Comparison of ENCODE assay signal across 8 cellular contexts in genomic region chr1:206663832-206664652, GRCh38. TPM values are rescaled to one million over a fixed set of nuclear protein-coding genes. Genes with fewer than 3 reads are reported as not detected.
DNase-seq lines count a peak whose midpoint lies in the region; ATAC-seq, FAIRE-seq and TF ChIP-seq lines count a peak whose summit lies in the region.

No MANE protein-coding gene starts in this region.

- whole genome bisulfite sequencing in HepG2 (ENCODE audit: low lambda C conversion rate), result 11% methylated on average over 11 of the region's 20 CpGs

- H3K9ac ChIP-seq in HepG2 (ENCODE audit: insufficient read depth, low read depth, low read length), result no peak overlapping the region

- H3K36me3 ChIP-seq in HepG2 (replicated peaks in 1 of 2; ENCODE audit: control insufficient read depth in 1 of 2, insufficient read depth in 2 of 2, low read length in 2 of 2), result no peaks in the 10 kb centered on the region

- no peak overlapping the region for H2AFZ ChIP-seq in HepG2 (ENCODE audit: low read length)

- POLR2A ChIA-PET in HepG2 (lab: Yijun Ruan, JAX), result interaction anchor here (1.8 kb wide), 1 partner anchor 29 kb away, joined by 14 read pairs; the partner anchor contains the start of gene DYRK3

- in situ Hi-C loops in HepG2 (cut with HindIII; ENCODE audit: extremely low pct_ligation_motif_present, low pct_unique_long_range_greater_than_20kb), result no loop called here

- CTCF ChIA-PET in HepG2 (lab: Yijun Ruan, JAX; ENCODE audit: low intra/inter-chr PET ratio, low total read pairs), result interaction anchor here (0.5 to 3.7 kb wide), 6 partner anchors 29 to 174 kb away, joined by 3 to 33 read pairs (median 10); partner anchors contain the start of gene DYRK3

- H3K4me3 ChIP-seq in choroid plexus epithelial cell (ENCODE audit: low read depth, low read length), result no peak overlapping the region
- no peak overlapping the region for H3K4me3 ChIP-seq in HepG2 (replicated peaks in 1 of 3; ENCODE audit: insufficient read depth in 1 of 3, low read depth in 2 of 3, low read length in 3 of 3)

- H3K9me3 ChIP-seq in HepG2 (ENCODE audit: low read length), result no peaks in the 10 kb centered on the region

- H3K79me2 ChIP-seq in HepG2 (ENCODE audit: insufficient read depth, low read length), result no peaks in the 10 kb centered on the region

- intact Hi-C loops in HepG2 (cut with micrococcal nuclease; ENCODE audit: unreplicated experiment), result loop anchor here (1.0 to 2.0 kb wide), 3 partner anchors 30 to 174 kb away; no protein-coding TSS in a partner anchor

- H3K27ac ChIP-seq in HepG2 (ENCODE audit: extremely low read length, insufficient read depth, low read length), result no peak overlapping the region

- H3K27me3 ChIP-seq in HepG2 (ENCODE audit: control insufficient read depth in 1 of 2, insufficient read depth in 2 of 2, low read length in 2 of 2), result peaks cover 2 to 29% of the 10 kb centered on the region in 2 experiments

- TF ChIP-seq POLR2A in HepG2 (IDR thresholded peaks at IDR 0.05; ENCODE audit: insufficient read depth in 1 of 2, low read depth in 2 of 2, low read length in 2 of 2), result no peak

- no peak for TF ChIP-seq EP300 in HepG2 (IDR thresholded peaks at IDR 0.05; ENCODE audit: low read depth in 2 of 2, low read length in 2 of 2)
- no peak for TF ChIP-seq EP300 in HepG2 (CRISPR knock-in tag; IDR thresholded peaks at IDR 0.05; ENCODE audit: borderline replicate concordance)

- ATAC-seq in HG02885 (IDR thresholded peaks at IDR 0.05; ENCODE audit: poor library complexity, unreplicated experiment) (peak; percentile 49), HepG2 (peak; percentile 83), HG03469 (IDR thresholded peaks at IDR 0.05; ENCODE audit: unreplicated experiment) (no peak)

- FAIRE-seq in HepG2 (lab: Jason Lieb, UNC), result peak; percentile 52

- DNase-seq in EL (peak; percentile 65), NCI-H345 (lab: John Stamatoyannopoulos, UW) (peak; percentile 71), choroid plexus epithelial cell (ENCODE audit: low read depth) (peak; percentile 78), HepG2 (ENCODE audit: low spot score) (peak; percentile 43)
- DNase-seq in activated CD4-positive, CD25-positive, alpha-beta regulatory T cell treated with anti-CD3 and anti-CD28 coated beads, Interleukin-2, amount 50 U/mL, for 72 hours, result peak; percentile 68
- DNase-seq in stimulated activated CD4-positive, alpha-beta T cell treated with anti-CD3 and anti-CD28 coated beads, TNF-alpha, amount 100 ng/mL, for 4 hours (ENCODE audit: low read depth in 3 of 3), result peak; percentile 41 to 62 (median 45)

- peak; percentile 71 for TF ChIP-seq RAD21 in HepG2 (CRISPR knock-in tag; IDR thresholded peaks at IDR 0.05)

- BruUV-seq in HepG2 (replicated peaks; lab: Mats Ljungman, UMichigan), result no TSS peak

- peak; percentile 86 for TF ChIP-seq CTCF in choroid plexus epithelial cell (conservative IDR thresholded peaks at IDR 0.05; ENCODE audit: low read depth, low read length)
- TF ChIP-seq CTCF in HepG2 (CRISPR knock-in tag; IDR thresholded peaks at IDR 0.05), result peak; percentile 84

- peaks cover 7% of the 10 kb centered on the region for H3K4me1 ChIP-seq in HepG2 (ENCODE audit: insufficient read depth, low read length)

- no peaks in the 10 kb centered on the region for H4K20me1 ChIP-seq in HepG2 (ENCODE audit: insufficient read depth, low read length)

- H3K4me2 ChIP-seq in HepG2 (ENCODE audit: low read depth, low read length), result no peak overlapping the region; the same call in 1 of the 2 replicates

TF ChIP-seq in HepG2, 621 proteins besides CTCF, POLR2A, EP300 and RAD21 (continues in another document):
- TF ChIP-seq NBN (conservative IDR thresholded peaks at IDR 0.05), result no peak
- TF ChIP-seq RFXAP (CRISPR knock-in tag; IDR thresholded peaks at IDR 0.05; ENCODE audit: borderline replicate concordance), result no peak
- no peak for TF ChIP-seq ZNF772 (CRISPR knock-in tag; IDR thresholded peaks at IDR 0.05)
- no peak for TF ChIP-seq ZNF33B (CRISPR knock-in tag; IDR thresholded peaks at IDR 0.05)
- TF ChIP-seq FOXO1 (CRISPR knock-in tag; IDR thresholded peaks at IDR 0.05), result no peak
- no peak for TF ChIP-seq GATAD1 (CRISPR knock-in tag; IDR thresholded peaks at IDR 0.05)

RNA-seq across cellular contexts. Expression of gene MAPKAPK2, which starts 20.7 kb away (rescaled TPM):
- total RNA-seq in HepG2 (2016; rRNA removed; fragmentation: Illumina TruSeq; extraction: Trizol), result 14.5 and 16.6 TPM in 2 replicates
- total RNA-seq in HepG2 (2016; cell fraction: cytosol; rRNA removed; fragmentation: Illumina TruSeq; extraction: Trizol; ENCODE audit: low read depth), result 11.7 and 13.0 TPM in 2 replicates
- total RNA-seq in HepG2 (2016; cell fraction: insoluble cytoplasmic fraction; rRNA removed; fragmentation: Illumina TruSeq; extraction: Trizol), result 11.8 and 16.6 TPM in 2 replicates
- 26.9 and 28.5 TPM in 2 replicates for total RNA-seq in HepG2 (2016; cell fraction: membrane; rRNA removed; fragmentation: Illumina TruSeq; extraction: Trizol)
- 15.3 TPM in 2 replicates for total RNA-seq in HepG2 (2016; cell fraction: nucleus; rRNA removed; fragmentation: Illumina TruSeq; extraction: Trizol)
- 34.0 and 40.1 TPM in 2 replicates for polyA plus RNA-seq in HepG2 (2011; rRNA removed)
- polyA plus RNA-seq in HepG2 (2011; cell fraction: cytosol; rRNA removed), result 28.8 and 30.9 TPM in 2 replicates
- polyA plus RNA-seq in HepG2 (2011; cell fraction: nucleus; rRNA removed), result 60.6 and 63.0 TPM in 2 replicates
- polyA plus RNA-seq in HepG2 (2012), result 17.3 and 31.0 TPM in 2 replicates
- 13.8 and 14.2 TPM in 2 replicates for polyA plus RNA-seq in HepG2 (2016; cell fraction: cytosol; fragmentation: Illumina TruSeq; extraction: Trizol; ENCODE audit: low read depth)
- polyA plus RNA-seq in HepG2 (2016; cell fraction: insoluble cytoplasmic fraction; fragmentation: Illumina TruSeq; extraction: Trizol; ENCODE audit: low read depth), result 17.8 and 22.4 TPM in 2 replicates
- 32.7 and 35.8 TPM in 2 replicates for polyA plus RNA-seq in HepG2 (2016; cell fraction: membrane; fragmentation: Illumina TruSeq; extraction: Trizol; ENCODE audit: low read depth)
- polyA plus RNA-seq in HepG2 (2016; cell fraction: nucleus; fragmentation: Illumina TruSeq; extraction: Trizol; ENCODE audit: insufficient read depth, low read depth), result 41.1 and 43.4 TPM in 2 replicates
- polyA minus RNA-seq in HepG2 (2011; rRNA and poly(A)+ RNA removed; ENCODE audit: low replicate concordance), result 50.0 and 68.4 TPM in 2 replicates
- 15.6 and 16.3 TPM in 2 replicates for polyA minus RNA-seq in HepG2 (2011; cell fraction: cytosol; rRNA and poly(A)+ RNA removed)
- 24.2 and 25.9 TPM in 2 replicates for polyA minus RNA-seq in HepG2 (2011; cell fraction: nucleus; rRNA and poly(A)+ RNA removed)

RNA-seq across cellular contexts. Expression of gene DYRK3, which starts 28.7 kb away (rescaled TPM):
- 2.8 and 4.1 TPM in 2 replicates for total RNA-seq in HepG2 (2016; rRNA removed; fragmentation: Illumina TruSeq; extraction: Trizol)
- total RNA-seq in HepG2 (2016; cell fraction: cytosol; rRNA removed; fragmentation: Illumina TruSeq; extraction: Trizol; ENCODE audit: low read depth), result 0.44 and 0.81 TPM in 2 replicates
- 3.1 and 4.0 TPM in 2 replicates for total RNA-seq in HepG2 (2016; cell fraction: insoluble cytoplasmic fraction; rRNA removed; fragmentation: Illumina TruSeq; extraction: Trizol)
- total RNA-seq in HepG2 (2016; cell fraction: membrane; rRNA removed; fragmentation: Illumina TruSeq; extraction: Trizol), result 1.4 and 1.5 TPM in 2 replicates
- 1.7 and 2.7 TPM in 2 replicates for total RNA-seq in HepG2 (2016; cell fraction: nucleus; rRNA removed; fragmentation: Illumina TruSeq; extraction: Trizol)
- 0.48 and 0.50 TPM in 2 replicates for polyA plus RNA-seq in HepG2 (2011; rRNA removed)
- 0.31 and 0.43 TPM in 2 replicates for polyA plus RNA-seq in HepG2 (2011; cell fraction: cytosol; rRNA removed)
- polyA plus RNA-seq in HepG2 (2011; cell fraction: nucleus; rRNA removed), result 0.29 and 0.58 TPM in 2 replicates
- polyA plus RNA-seq in HepG2 (2012), result 0.40 and 0.43 TPM in 2 replicates
- polyA plus RNA-seq in HepG2 (2016; cell fraction: cytosol; fragmentation: Illumina TruSeq; extraction: Trizol; ENCODE audit: low read depth), result 0.10 and 0.25 TPM in 2 replicates
- 1.7 and 2.1 TPM in 2 replicates for polyA plus RNA-seq in HepG2 (2016; cell fraction: insoluble cytoplasmic fraction; fragmentation: Illumina TruSeq; extraction: Trizol; ENCODE audit: low read depth)
- polyA plus RNA-seq in HepG2 (2016; cell fraction: membrane; fragmentation: Illumina TruSeq; extraction: Trizol; ENCODE audit: low read depth), result 0.34 and 0.35 TPM in 2 replicates
- polyA plus RNA-seq in HepG2 (2016; cell fraction: nucleus; fragmentation: Illumina TruSeq; extraction: Trizol; ENCODE audit: insufficient read depth, low read depth), result 1.0 and 1.5 TPM in 2 replicates
- 0.80 and 17.9 TPM in 2 replicates for polyA minus RNA-seq in HepG2 (2011; rRNA and poly(A)+ RNA removed; ENCODE audit: low replicate concordance)
- polyA minus RNA-seq in HepG2 (2011; cell fraction: cytosol; rRNA and poly(A)+ RNA removed), result 0.40 and 1.7 TPM in 2 replicates
- 1.2 and 2.0 TPM in 2 replicates for polyA minus RNA-seq in HepG2 (2011; cell fraction: nucleus; rRNA and poly(A)+ RNA removed)

RNA-seq across cellular contexts. Expression of gene EIF2D, which starts 51.8 kb away (rescaled TPM):
- total RNA-seq in HepG2 (2016; rRNA removed; fragmentation: Illumina TruSeq; extraction: Trizol), result 45.1 and 47.5 TPM in 2 replicates
- total RNA-seq in HepG2 (2016; cell fraction: cytosol; rRNA removed; fragmentation: Illumina TruSeq; extraction: Trizol; ENCODE audit: low read depth), result 43.1 and 44.2 TPM in 2 replicates
- total RNA-seq in HepG2 (2016; cell fraction: insoluble cytoplasmic fraction; rRNA removed; fragmentation: Illumina TruSeq; extraction: Trizol), result 44.4 and 45.6 TPM in 2 replicates
- 66.4 and 71.1 TPM in 2 replicates for total RNA-seq in HepG2 (2016; cell fraction: membrane; rRNA removed; fragmentation: Illumina TruSeq; extraction: Trizol)
- total RNA-seq in HepG2 (2016; cell fraction: nucleus; rRNA removed; fragmentation: Illumina TruSeq; extraction: Trizol), result 33.0 and 33.9 TPM in 2 replicates
- polyA plus RNA-seq in HepG2 (2011; rRNA removed), result 61.1 and 64.9 TPM in 2 replicates
- 57.5 and 59.2 TPM in 2 replicates for polyA plus RNA-seq in HepG2 (2011; cell fraction: cytosol; rRNA removed)
- 50.4 and 55.0 TPM in 2 replicates for polyA plus RNA-seq in HepG2 (2011; cell fraction: nucleus; rRNA removed)
- 35.2 and 37.1 TPM in 2 replicates for polyA plus RNA-seq in HepG2 (2012)
- polyA plus RNA-seq in HepG2 (2016; cell fraction: cytosol; fragmentation: Illumina TruSeq; extraction: Trizol; ENCODE audit: low read depth), result 51.1 and 52.3 TPM in 2 replicates
- 56.4 and 58.1 TPM in 2 replicates for polyA plus RNA-seq in HepG2 (2016; cell fraction: insoluble cytoplasmic fraction; fragmentation: Illumina TruSeq; extraction: Trizol; ENCODE audit: low read depth)
- polyA plus RNA-seq in HepG2 (2016; cell fraction: membrane; fragmentation: Illumina TruSeq; extraction: Trizol; ENCODE audit: low read depth), result 76.1 and 77.6 TPM in 2 replicates
- polyA plus RNA-seq in HepG2 (2016; cell fraction: nucleus; fragmentation: Illumina TruSeq; extraction: Trizol; ENCODE audit: insufficient read depth, low read depth), result 56.2 and 57.6 TPM in 2 replicates
- 48.8 and 93.5 TPM in 2 replicates for polyA minus RNA-seq in HepG2 (2011; rRNA and poly(A)+ RNA removed; ENCODE audit: low replicate concordance)
- 21.5 and 22.3 TPM in 2 replicates for polyA minus RNA-seq in HepG2 (2011; cell fraction: cytosol; rRNA and poly(A)+ RNA removed)
- polyA minus RNA-seq in HepG2 (2011; cell fraction: nucleus; rRNA and poly(A)+ RNA removed), result 31.9 and 36.3 TPM in 2 replicates
